Comparison of ENCODE assay signal across 23 cellular contexts in genomic region chr12:28104338-28104737, GRCh38.
A peak's percentile ranks its signal among the peaks of the same experiment; 100 is the strongest.
DNase-seq lines count a peak whose midpoint lies in the region; ATAC-seq, FAIRE-seq and TF ChIP-seq lines count a peak whose summit lies in the region.
"Had no signal": no experiment of that assay in that cellular context is flagged by ENCODE, and none has a peak within 500 bp of the region (broad histone marks: within the 10 kb centered on the region; RNA-seq: fewer than 3 reads in every experiment).

No MANE protein-coding gene starts in this region.

- ATAC-seq in activated T-cell treated with anti-CD3 and anti-CD28 coated beads, Interleukin-2, amount 50 U/mL, for 4 hours = no peak
- ATAC-seq: GM23338, Panc1 had no signal

- H3K4me3 Mint-ChIP-seq in activated T-cell treated with anti-CD3 and anti-CD28 coated beads, Interleukin-2, amount 50 U/mL, for 4 hours = no peak overlapping the region
- H3K4me3 Mint-ChIP-seq: CD4-positive, alpha-beta T cell; GM23338 had no signal

- no peak for TF ChIP-seq CTCF in fibroblast of the aortic adventitia (IDR thresholded peaks at IDR 0.05; ENCODE audit: insufficient read depth, low read length)

- DNase-seq in HTR-8/SVneo (ENCODE audit: insufficient read length, low spot score) = no peak
- DNase-seq in astrocyte of the hippocampus (ENCODE audit: low read depth, low spot score) = peak; percentile 45
- peak; percentile 67 for DNase-seq in fibroblast of the aortic adventitia (ENCODE audit: low read depth)
- peak; percentile 56 for DNase-seq in skeletal muscle cell (ENCODE audit: low read depth)
- DNase-seq in activated gamma-delta T cell treated with Interleukin-2 at 50 U/mL for 16 hours = no peak
- no peak for DNase-seq in HT-29 (ENCODE audit: low spot score)
- DNase-seq in activated T-cell treated with anti-CD3 and anti-CD28 coated beads, Interleukin-2, amount 50 U/mL, for 4 hours = no peak
- DNase-seq: CD4-positive, alpha-beta T cell; COR-L47; DMS 273 treated with DMSO at 0.1 percent for 48 hours; DMS79 treated with DMSO at 0.1 percent for 48 hours; NCI-H1105; NCI-H146; NCI-H2029; NCI-H345; NCI-H524; NCI-H774 had no signal

- H3K4me3 ChIP-seq in fibroblast of the aortic adventitia (ENCODE audit: low read depth, low read length) (no peak overlapping the region), skeletal muscle cell (ENCODE audit: low read depth, low read length) (no peak overlapping the region)
- H3K4me3 ChIP-seq: BLaER1, GM23338, HAP-1 had no signal

- FAIRE-seq in HTR-8/SVneo (lab: Jason Lieb, UNC) = peak; percentile 85
- FAIRE-seq: GM12891 had no signal

- peaks cover 16% of the 10 kb centered on the region for H3K4me1 Mint-ChIP-seq in activated T-cell treated with anti-CD3 and anti-CD28 coated beads, Interleukin-2, amount 50 U/mL, for 4 hours (ENCODE audit: low read depth)
- H3K4me1 Mint-ChIP-seq: GM23338, IgD-negative memory B cell had no signal

- H3K27me3 Mint-ChIP-seq in activated T-cell treated with anti-CD3 and anti-CD28 coated beads, Interleukin-2, amount 50 U/mL, for 4 hours (ENCODE audit: low read depth) = no peaks in the 10 kb centered on the region
- H3K27me3 Mint-ChIP-seq: CD4-positive, alpha-beta T cell had no signal

- no peaks in the 10 kb centered on the region for H3K36me3 Mint-ChIP-seq in activated T-cell treated with anti-CD3 and anti-CD28 coated beads, Interleukin-2, amount 50 U/mL, for 4 hours (ENCODE audit: insufficient read depth)
- H3K36me3 Mint-ChIP-seq: IgD-negative memory B cell had no signal

- H3K9me3 Mint-ChIP-seq in activated T-cell treated with anti-CD3 and anti-CD28 coated beads, Interleukin-2, amount 50 U/mL, for 4 hours = no peaks in the 10 kb centered on the region
- H3K9me3 Mint-ChIP-seq: CD4-positive, alpha-beta T cell; GM23338 had no signal

Comparison
In these comparisons a context has a peak if more than half of its experiments do, and no peak if none do; other contexts are left out.
1. DNase-seq: peak in astrocyte of the hippocampus (single experiment), fibroblast of the aortic adventitia (single experiment) and skeletal muscle cell (single experiment); none in HTR-8/SVneo (single experiment), activated gamma-delta T cell treated with Interleukin-2 at 50 U/mL for 16 hours (single experiment), HT-29 (single experiment) and activated T-cell treated with anti-CD3 and anti-CD28 coated beads, Interleukin-2, amount 50 U/mL, for 4 hours (single experiment).